8 cellular contexts compared by ENCODE assay signal in the genomic region with DNA sequence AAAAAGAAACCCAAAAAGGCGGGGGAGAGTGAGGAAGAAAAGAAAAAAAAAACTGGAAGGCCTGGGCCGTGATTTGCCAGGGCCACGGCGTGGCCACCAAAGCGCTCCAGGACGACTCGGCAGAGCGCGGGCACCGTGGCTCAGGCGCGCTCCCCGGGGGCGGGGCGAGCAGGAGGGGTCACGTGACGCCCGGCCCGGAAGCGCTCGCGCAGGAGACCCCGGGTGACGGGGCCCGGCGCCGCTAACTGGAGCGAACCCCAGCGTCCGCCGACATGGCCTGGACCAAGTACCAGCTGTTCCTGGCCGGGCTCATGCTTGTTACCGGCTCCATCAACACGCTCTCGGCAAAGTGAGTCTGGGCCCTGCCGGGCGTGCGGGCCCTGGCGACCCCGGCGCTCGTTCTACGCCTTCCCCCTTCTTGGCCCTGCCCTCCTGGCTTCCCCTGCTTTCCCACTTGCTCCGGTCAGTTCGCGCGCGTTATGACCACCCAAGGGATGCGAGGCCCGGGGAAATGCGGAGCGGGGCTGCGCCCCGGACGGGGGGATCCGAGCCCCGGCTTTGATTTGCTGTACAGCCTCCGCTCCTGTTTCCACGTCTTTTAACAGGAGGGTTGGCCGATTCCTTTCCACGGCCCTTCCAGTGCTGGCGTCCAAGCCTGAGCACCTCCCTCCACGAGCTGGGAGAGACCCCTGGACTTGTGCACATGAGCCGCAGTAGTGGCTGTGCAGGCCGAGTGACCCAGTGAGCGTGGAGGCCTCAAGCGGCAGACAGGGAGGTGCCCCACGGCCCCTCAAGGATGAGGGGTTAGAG. TPM values are rescaled to one million over a fixed set of nuclear protein-coding genes. Genes with fewer than 3 reads are reported as not detected.
DNase-seq lines count a peak whose midpoint lies in the region; ATAC-seq and TF ChIP-seq lines count a peak whose summit lies in the region.

A gene with protein sequence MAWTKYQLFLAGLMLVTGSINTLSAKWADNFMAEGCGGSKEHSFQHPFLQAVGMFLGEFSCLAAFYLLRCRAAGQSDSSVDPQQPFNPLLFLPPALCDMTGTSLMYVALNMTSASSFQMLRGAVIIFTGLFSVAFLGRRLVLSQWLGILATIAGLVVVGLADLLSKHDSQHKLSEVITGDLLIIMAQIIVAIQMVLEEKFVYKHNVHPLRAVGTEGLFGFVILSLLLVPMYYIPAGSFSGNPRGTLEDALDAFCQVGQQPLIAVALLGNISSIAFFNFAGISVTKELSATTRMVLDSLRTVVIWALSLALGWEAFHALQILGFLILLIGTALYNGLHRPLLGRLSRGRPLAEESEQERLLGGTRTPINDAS (plus strand): TSS at position 207 of the 810 bp plus-strand sequence. CDS start 66 bp downstream, at position 273.

- peak within 1 kb of the TSS; percentile 80 to 93 for H3K4me3 ChIP-seq in testis

- TF ChIP-seq POLR2A in testis (IDR thresholded peaks at IDR 0.05) = peak; percentile 65

- no peaks in the 10 kb centered on the region for H3K27me3 Mint-ChIP-seq in activated naive CD8-positive, alpha-beta T cell treated with anti-CD3 and anti-CD28 coated beads for 36 hours
- H3K27me3 Mint-ChIP-seq in glutamatergic neuron (ENCODE audit: unreplicated experiment) = peaks cover 4% of the 10 kb centered on the region
- H3K27me3 Mint-ChIP-seq in osteocyte (ENCODE audit: unreplicated experiment) = no peaks in the 10 kb centered on the region

- H3K36me3 Mint-ChIP-seq in activated naive CD8-positive, alpha-beta T cell treated with anti-CD3 and anti-CD28 coated beads for 36 hours = no peaks in the 10 kb centered on the region
- H3K36me3 Mint-ChIP-seq in glutamatergic neuron (ENCODE audit: unreplicated experiment) (no peaks in the 10 kb centered on the region), osteocyte (ENCODE audit: unreplicated experiment) (no peaks in the 10 kb centered on the region)

- intact Hi-C loops in testis (cut with DNase I; ENCODE audit: low total_unique reads) = no loop called here

- H3K27ac ChIP-seq in testis = peak within 1 kb of the TSS; percentile 90 to 94

- peak; percentile 69 for ATAC-seq in GM21786 (IDR thresholded peaks at IDR 0.05; ENCODE audit: unreplicated experiment)
- peak; percentile 96 for ATAC-seq in SK-N-SH treated with all-trans-retinoic acid at 6 μM for 48 hours

- no peaks in the 10 kb centered on the region for H3K27me3 ChIP-seq in testis

- no peaks in the 10 kb centered on the region for H3K9me3 Mint-ChIP-seq in activated naive CD8-positive, alpha-beta T cell treated with anti-CD3 and anti-CD28 coated beads for 36 hours
- H3K9me3 Mint-ChIP-seq in glutamatergic neuron (ENCODE audit: unreplicated experiment) (no peaks in the 10 kb centered on the region), osteocyte (ENCODE audit: unreplicated experiment) (no peaks in the 10 kb centered on the region)

- H3K4me1 ChIP-seq in testis = peaks cover 19% of the 10 kb centered on the region

- peak within 1 kb of the TSS; percentile 93 for H3K4me3 Mint-ChIP-seq in activated naive CD8-positive, alpha-beta T cell treated with anti-CD3 and anti-CD28 coated beads for 36 hours
- H3K4me3 Mint-ChIP-seq in glutamatergic neuron (ENCODE audit: unreplicated experiment) (peak within 1 kb of the TSS; percentile 94), osteocyte (ENCODE audit: unreplicated experiment) (peak within 1 kb of the TSS; percentile 94)

- WGBS in testis, 2 donors = 0% methylated on average over 45 to 66 of the region's 68 CpGs

- H3K9me3 ChIP-seq in testis = no peaks in the 10 kb centered on the region

- H3K36me3 ChIP-seq in testis (ENCODE audit: low read depth, missing control alignments) = no peaks in the 10 kb centered on the region

- TF ChIP-seq CTCF in glutamatergic neuron (IDR thresholded peaks at IDR 0.05; ENCODE audit: partially characterized antibody, unreplicated experiment) (no peak), osteocyte (IDR thresholded peaks at IDR 0.05) (no peak), testis (IDR thresholded peaks at IDR 0.05) (no peak)

- H3K4me1 Mint-ChIP-seq in activated naive CD8-positive, alpha-beta T cell treated with anti-CD3 and anti-CD28 coated beads for 36 hours = peaks cover 29% of the 10 kb centered on the region
- H3K4me1 Mint-ChIP-seq in glutamatergic neuron (ENCODE audit: low read depth, unreplicated experiment) (peaks cover 10% of the 10 kb centered on the region), osteocyte (ENCODE audit: unreplicated experiment) (peaks cover 36% of the 10 kb centered on the region)

- DNase-seq in EH (ENCODE audit: low read depth) (peak; percentile 83), LoVo (ENCODE audit: low spot score) (peak; percentile 85), glutamatergic neuron (peak; percentile 82), osteocyte (ENCODE audit: extremely low spot score, unreplicated experiment) (peak; percentile 93), testis (peak; percentile 88)
- DNase-seq in activated naive CD8-positive, alpha-beta T cell treated with anti-CD3 and anti-CD28 coated beads for 36 hours = peak; percentile 90

- peak within 1 kb of the TSS; percentile 81 for H3K27ac Mint-ChIP-seq in activated naive CD8-positive, alpha-beta T cell treated with anti-CD3 and anti-CD28 coated beads for 36 hours
- H3K27ac Mint-ChIP-seq in glutamatergic neuron (ENCODE audit: unreplicated experiment) (peak within 1 kb of the TSS; percentile 57), osteocyte (ENCODE audit: unreplicated experiment) (peak within 1 kb of the TSS; percentile 93)

TF ChIP-seq in SK-N-SH treated with all-trans-retinoic acid at 6 μM for 48 hours, 23 proteins besides CTCF, POLR2A, EP300 and RAD21:
- TF ChIP-seq, protein P1, sequence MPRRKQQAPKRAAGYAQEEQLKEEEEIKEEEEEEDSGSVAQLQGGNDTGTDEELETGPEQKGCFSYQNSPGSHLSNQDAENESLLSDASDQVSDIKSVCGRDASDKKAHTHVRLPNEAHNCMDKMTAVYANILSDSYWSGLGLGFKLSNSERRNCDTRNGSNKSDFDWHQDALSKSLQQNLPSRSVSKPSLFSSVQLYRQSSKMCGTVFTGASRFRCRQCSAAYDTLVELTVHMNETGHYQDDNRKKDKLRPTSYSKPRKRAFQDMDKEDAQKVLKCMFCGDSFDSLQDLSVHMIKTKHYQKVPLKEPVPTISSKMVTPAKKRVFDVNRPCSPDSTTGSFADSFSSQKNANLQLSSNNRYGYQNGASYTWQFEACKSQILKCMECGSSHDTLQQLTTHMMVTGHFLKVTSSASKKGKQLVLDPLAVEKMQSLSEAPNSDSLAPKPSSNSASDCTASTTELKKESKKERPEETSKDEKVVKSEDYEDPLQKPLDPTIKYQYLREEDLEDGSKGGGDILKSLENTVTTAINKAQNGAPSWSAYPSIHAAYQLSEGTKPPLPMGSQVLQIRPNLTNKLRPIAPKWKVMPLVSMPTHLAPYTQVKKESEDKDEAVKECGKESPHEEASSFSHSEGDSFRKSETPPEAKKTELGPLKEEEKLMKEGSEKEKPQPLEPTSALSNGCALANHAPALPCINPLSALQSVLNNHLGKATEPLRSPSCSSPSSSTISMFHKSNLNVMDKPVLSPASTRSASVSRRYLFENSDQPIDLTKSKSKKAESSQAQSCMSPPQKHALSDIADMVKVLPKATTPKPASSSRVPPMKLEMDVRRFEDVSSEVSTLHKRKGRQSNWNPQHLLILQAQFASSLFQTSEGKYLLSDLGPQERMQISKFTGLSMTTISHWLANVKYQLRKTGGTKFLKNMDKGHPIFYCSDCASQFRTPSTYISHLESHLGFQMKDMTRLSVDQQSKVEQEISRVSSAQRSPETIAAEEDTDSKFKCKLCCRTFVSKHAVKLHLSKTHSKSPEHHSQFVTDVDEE (CRISPR knock-in tag; IDR thresholded peaks at IDR 0.05) = 0 out of 2 replicates have a peak, but pooled peaks have one; percentile 25
- TF ChIP-seq, protein P2, sequence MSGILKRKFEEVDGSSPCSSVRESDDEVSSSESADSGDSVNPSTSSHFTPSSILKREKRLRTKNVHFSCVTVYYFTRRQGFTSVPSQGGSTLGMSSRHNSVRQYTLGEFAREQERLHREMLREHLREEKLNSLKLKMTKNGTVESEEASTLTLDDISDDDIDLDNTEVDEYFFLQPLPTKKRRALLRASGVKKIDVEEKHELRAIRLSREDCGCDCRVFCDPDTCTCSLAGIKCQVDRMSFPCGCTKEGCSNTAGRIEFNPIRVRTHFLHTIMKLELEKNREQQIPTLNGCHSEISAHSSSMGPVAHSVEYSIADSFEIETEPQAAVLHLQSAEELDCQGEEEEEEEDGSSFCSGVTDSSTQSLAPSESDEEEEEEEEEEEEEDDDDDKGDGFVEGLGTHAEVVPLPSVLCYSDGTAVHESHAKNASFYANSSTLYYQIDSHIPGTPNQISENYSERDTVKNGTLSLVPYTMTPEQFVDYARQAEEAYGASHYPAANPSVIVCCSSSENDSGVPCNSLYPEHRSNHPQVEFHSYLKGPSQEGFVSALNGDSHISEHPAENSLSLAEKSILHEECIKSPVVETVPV (CRISPR knock-in tag; IDR thresholded peaks at IDR 0.05) = no peak
- TF ChIP-seq BACH2 (CRISPR knock-in tag; IDR thresholded peaks at IDR 0.05; ENCODE audit: borderline replicate concordance) (no peak), RARB (CRISPR knock-in tag; IDR thresholded peaks at IDR 0.05) (no peak), SNAI2 (CRISPR knock-in tag; IDR thresholded peaks at IDR 0.05) (0 out of 2 replicates have a peak, but pooled peaks have one; percentile 35), TCF4 (CRISPR knock-in tag; IDR thresholded peaks at IDR 0.05; ENCODE audit: borderline replicate concordance) (no peak), PPARA (CRISPR knock-in tag; IDR thresholded peaks at IDR 0.05; ENCODE audit: borderline replicate concordance) (no peak), GLIS3 (CRISPR knock-in tag; IDR thresholded peaks at IDR 0.05) (no peak), ARNTL (CRISPR knock-in tag; IDR thresholded peaks at IDR 0.05; ENCODE audit: borderline replicate concordance, low read depth) (no peak), ISL1 (CRISPR knock-in tag; IDR thresholded peaks at IDR 0.05) (peak; percentile 14; the same call in 1 of the 2 replicates), ZNF565 (CRISPR knock-in tag; conservative IDR thresholded peaks at IDR 0.05; ENCODE audit: low read depth) (peak; percentile 37; the same call in 1 of the 2 replicates), ZFP3 (CRISPR knock-in tag; IDR thresholded peaks at IDR 0.05) (peak; percentile 61; the same call in 1 of the 2 replicates), ZNF70 (CRISPR knock-in tag; IDR thresholded peaks at IDR 0.05) (no peak)

RNA-seq across cellular contexts. Expression of the gene that starts here (rescaled TPM):
- 1 to 10 TPM; 6.3 TPM for total RNA-seq in activated naive CD8-positive, alpha-beta T cell treated with anti-CD3 and anti-CD28 coated beads for 36 hours
- total RNA-seq in glutamatergic neuron (ENCODE audit: unreplicated experiment) (28.8 TPM), osteocyte (40.5 and 46.4 TPM in 2 replicates), testis (10 to 100 TPM; 40.4 to 42.5 TPM)
- 15.5 TPM for polyA plus RNA-seq in testis (ENCODE audit: insufficient read depth, low read depth, low replicate concordance)

Comparison
In these comparisons a context has a peak if more than half of its experiments do, and no peak if none do; other contexts are left out.
1. Peak in every context shown above with its lines: DNase-seq, ATAC-seq, H3K4me3 ChIP-seq and H3K27ac ChIP-seq.